ENCODE assay signal across 33 cellular contexts in genomic region chr12:27650011-27650410, GRCh38. TPM values are rescaled to one million over a fixed set of nuclear protein-coding genes. Genes with fewer than 3 reads are reported as not detected.
"Had no signal": no experiment of that assay in that cellular context is flagged by ENCODE, and none has a peak within 500 bp of the region (broad histone marks: within the 10 kb centered on the region; RNA-seq: fewer than 3 reads in every experiment).

No MANE protein-coding gene starts in this region.

- H3K4me1 Mint-ChIP-seq: WTC11 had no signal

- H2AFZ ChIP-seq: hepatocyte had no signal

- H3K4me1 ChIP-seq: breast epithelium, colonic mucosa had no signal

- H3K79me2 ChIP-seq: hepatocyte had no signal

- H3K27ac Mint-ChIP-seq: activated CD8-positive, alpha-beta T cell treated with anti-CD3 and anti-CD28 coated beads for 36 hours; activated naive CD4-positive, alpha-beta T cell treated with anti-CD3 and anti-CD28 coated beads, Interleukin-2, amount 10 ng/mL, durations not matched to agents 7 days and 5 days; activated naive CD8-positive, alpha-beta T cell treated with anti-CD3 and anti-CD28 coated beads, Interleukin-2, amount 10 ng/mL, durations not matched to agents 7 days and 5 days; brain; T-helper 17 cell; T-helper 2 cell treated with Interferon-gamma antibody and Interleukin-4, amounts not matched to agents 5 μg/mL and 100 μg/mL, for 36 hours; WTC11 had no signal

- H3K27me3 Mint-ChIP-seq: activated naive CD4-positive, alpha-beta T cell treated with anti-CD3 and anti-CD28 coated beads, Interleukin-2, amount 10 ng/mL, durations not matched to agents 7 days and 5 days; activated naive CD8-positive, alpha-beta T cell treated with anti-CD3 and anti-CD28 coated beads, Interleukin-2, amount 10 ng/mL, durations not matched to agents 7 days and 5 days; brain; T-helper 17 cell had no signal

- ATAC-seq: activated CD8-positive, alpha-beta T cell treated with anti-CD3 and anti-CD28 coated beads for 36 hours; activated naive CD4-positive, alpha-beta T cell treated with anti-CD3 and anti-CD28 coated beads, Interleukin-2, amount 50 U/mL, for 72 hours; gastroesophageal sphincter; heart right ventricle; T-helper 17 cell; WTC11 had no signal

- H3K36me3 ChIP-seq: breast epithelium, cardiac muscle cell, colonic mucosa had no signal

- H3K9me3 ChIP-seq: ascending aorta, breast epithelium, colonic mucosa, esophagus squamous epithelium, gastroesophageal sphincter, heart right ventricle had no signal

- H3K4me3 ChIP-seq: ascending aorta, breast epithelium, cardiac muscle cell, colonic mucosa, esophagus squamous epithelium, gastroesophageal sphincter, heart right ventricle, hepatocyte had no signal

- H3K27me3 ChIP-seq: ascending aorta, breast epithelium, cardiac muscle cell, colonic mucosa, esophagus squamous epithelium, gastroesophageal sphincter, heart right ventricle, hepatocyte had no signal

- H3K4me2 ChIP-seq: hepatocyte had no signal

- H3K27ac ChIP-seq: breast epithelium, cardiac muscle cell, colonic mucosa, epithelial cell of prostate, esophagus squamous epithelium, gastroesophageal sphincter, heart right ventricle, hepatocyte had no signal

- FAIRE-seq: endometrium, endothelial cell of umbilical vein had no signal

- H3K36me3 Mint-ChIP-seq: activated naive CD4-positive, alpha-beta T cell treated with anti-CD3 and anti-CD28 coated beads, Interleukin-2, amount 10 ng/mL, durations not matched to agents 7 days and 5 days; activated naive CD4-positive, alpha-beta T cell treated with anti-CD3 and anti-CD28 coated beads, Interleukin-2, amount 50 U/mL, for 72 hours; WTC11 had no signal

- H3K9me3 Mint-ChIP-seq: activated CD8-positive, alpha-beta T cell treated with anti-CD3 and anti-CD28 coated beads for 36 hours; activated naive CD4-positive, alpha-beta T cell treated with anti-CD3 and anti-CD28 coated beads, Interleukin-2, amount 10 ng/mL, durations not matched to agents 7 days and 5 days; activated naive CD4-positive, alpha-beta T cell treated with anti-CD3 and anti-CD28 coated beads, Interleukin-2, amount 50 U/mL, for 72 hours; activated naive CD8-positive, alpha-beta T cell treated with anti-CD3 and anti-CD28 coated beads, Interleukin-2, amount 10 ng/mL, durations not matched to agents 7 days and 5 days; brain; T-helper 2 cell treated with Interferon-gamma antibody and Interleukin-4, amounts not matched to agents 5 μg/mL and 100 μg/mL, for 36 hours; WTC11 had no signal

- DNase-seq: activated CD4-positive, alpha-beta T cell treated with anti-CD3 and anti-CD28 coated beads for 1 hour; activated CD4-positive, alpha-beta T cell treated with anti-CD3 and anti-CD28 coated beads for 48 hours; activated CD4-positive, alpha-beta T cell treated with anti-CD3 and anti-CD28 coated beads, Interleukin-2, amount 50 U/mL, for 1 hour; activated CD4-positive, alpha-beta T cell treated with anti-CD3 and anti-CD28 coated beads, Interleukin-2, amount 50 U/mL, for 48 hours; activated CD8-positive, alpha-beta memory T cell treated with anti-CD3 and anti-CD28 coated beads for 24 hours; activated CD8-positive, alpha-beta T cell treated with anti-CD3 and anti-CD28 coated beads for 36 hours; activated gamma-delta T cell; activated naive CD4-positive, alpha-beta T cell; activated naive CD4-positive, alpha-beta T cell treated with anti-CD3 and anti-CD28 coated beads, Interleukin-2, amount 10 ng/mL, durations not matched to agents 7 days and 5 days; activated naive CD8-positive, alpha-beta T cell treated with anti-CD3 and anti-CD28 coated beads, Interleukin-2, amount 10 ng/mL, durations not matched to agents 7 days and 5 days; activated T-cell treated with anti-CD3 and anti-CD28 coated beads, Interleukin-2, amount 50 U/mL, for 1 hour; activated T-cell treated with anti-CD3 and anti-CD28 coated beads, Interleukin-2, amount 50 U/mL, for 48 hours; central memory CD4-positive, alpha-beta T cell; cerebellar nuclear complex; colonic mucosa; effector CD8-positive, alpha-beta T cell; esophagus squamous epithelium; foreskin melanocyte; heart right ventricle; T-helper 17 cell; T1000 had no signal

- H3K4me3 Mint-ChIP-seq: activated CD8-positive, alpha-beta T cell treated with anti-CD3 and anti-CD28 coated beads for 36 hours; activated naive CD4-positive, alpha-beta T cell treated with anti-CD3 and anti-CD28 coated beads, Interleukin-2, amount 10 ng/mL, durations not matched to agents 7 days and 5 days; activated naive CD8-positive, alpha-beta T cell treated with anti-CD3 and anti-CD28 coated beads, Interleukin-2, amount 10 ng/mL, durations not matched to agents 7 days and 5 days; brain; T-helper 17 cell; T-helper 2 cell treated with Interferon-gamma antibody and Interleukin-4, amounts not matched to agents 5 μg/mL and 100 μg/mL, for 36 hours; WTC11 had no signal

RNA-seq across cellular contexts. Expression of gene REP15, which starts 46.2 kb away (rescaled TPM):
- total RNA-seq: activated CD8-positive, alpha-beta T cell treated with anti-CD3 and anti-CD28 coated beads for 36 hours; ascending aorta; T-helper 17 cell had no signal
- polyA plus RNA-seq: cardiac muscle cell had no signal
